ENCODE assay signal across 7 cellular contexts in the genomic region with DNA sequence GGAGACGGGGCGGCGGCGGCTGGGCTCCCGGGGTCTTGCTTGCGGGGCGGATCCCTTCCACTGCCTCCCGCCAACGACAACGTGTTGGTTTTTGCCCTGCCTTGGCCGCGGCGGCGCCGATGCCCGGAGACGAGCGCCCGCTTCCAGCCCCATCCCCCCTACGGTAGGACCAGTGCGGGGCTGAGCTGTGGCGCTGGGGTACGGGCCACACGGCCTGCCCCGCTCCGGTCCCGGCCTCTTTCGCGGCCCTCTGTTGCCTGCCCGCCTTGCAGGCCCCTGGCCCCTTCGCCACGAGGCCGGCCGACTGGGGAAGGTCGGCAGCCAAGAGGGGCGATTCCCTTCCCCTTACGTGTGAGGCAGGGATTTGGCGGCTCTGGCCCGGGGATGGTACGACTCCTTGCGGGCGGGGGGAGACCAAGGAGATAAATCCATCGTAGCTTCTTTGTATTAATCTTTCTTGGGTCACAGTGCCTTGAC. TPM values are rescaled to one million over a fixed set of nuclear protein-coding genes. Genes with fewer than 3 reads are reported as not detected.
DNase-seq lines count a peak whose midpoint lies in the region; TF ChIP-seq lines count a peak whose summit lies in the region.

No MANE protein-coding gene starts in this region.

- no peaks in the 10 kb centered on the region for H3K79me1 ChIP-seq in H9 (ENCODE audit: insufficient read depth, low read depth, low read length, poor library complexity, severe bottlenecking)

- peak overlapping the region; percentile 67 for H3K4me3 ChIP-seq in GM12875 (ENCODE audit: low read depth, low read length)
- peak overlapping the region; percentile 79 to 93 (median 91) for H3K4me3 ChIP-seq in tibial nerve

- H2AFZ ChIP-seq in H9 (ENCODE audit: low read length), result no peak overlapping the region

- no peak overlapping the region for H4K8ac ChIP-seq in H9 (replicated peaks; ENCODE audit: insufficient read length, low read depth, low read length)

- H4K5ac ChIP-seq in H9 (ENCODE audit: insufficient read length, low read depth, low read length), result no peak overlapping the region

- H2AK5ac ChIP-seq in H9 (ENCODE audit: insufficient read length, low read length), result no peak overlapping the region

- H3K36me3 Mint-ChIP-seq in H9 (ENCODE audit: insufficient read depth in 1 of 3, low read depth in 3 of 3) (peaks cover 20 to 30% (median 27%) of the 10 kb centered on the region in 3 experiments), nephron (ENCODE audit: low read depth) (peaks cover 19% of the 10 kb centered on the region)

- H2BK12ac ChIP-seq in H9 (ENCODE audit: insufficient read length, low read depth, low read length), result peak overlapping the region; percentile 9

- H3K14ac ChIP-seq in H9 (ENCODE audit: insufficient read depth, low read length), result peak overlapping the region; percentile 97

- H3K9me3 Mint-ChIP-seq in H9 (no peaks in the 10 kb centered on the region), nephron (no peaks in the 10 kb centered on the region)

- no CpG with 5 or more reads among the region's 43 CpGs for WGBS in H9 (ENCODE audit: extremely low coverage, insufficient read length, low lambda C conversion rate)
- WGBS in tibial nerve, 2 donors, result 0% methylated on average over 27 to 31 of the region's 43 CpGs

- H3K18ac ChIP-seq in H9 (ENCODE audit: insufficient read length, low read depth, low read length), result peak overlapping the region; percentile 87

- TF ChIP-seq CTCF in GM12875 (IDR thresholded peaks at IDR 0.05; ENCODE audit: borderline replicate concordance, insufficient read depth, low read depth, low read length) (no peak), H9 (conservative IDR thresholded peaks at IDR 0.05) (no peak), nephron (IDR thresholded peaks at IDR 0.05; ENCODE audit: unreplicated experiment in 3 of 3) (no peak), tibial nerve (IDR thresholded peaks at IDR 0.05) (no peak)

- H2BK120ac ChIP-seq in H9 (ENCODE audit: low read depth, low read length, poor library complexity, severe bottlenecking), result no peak overlapping the region

- DNase-seq in H9 (peak; percentile 36), NAMALWA (ENCODE audit: low spot score) (peak; percentile 59), activated T-helper 1 cell treated with Interleukin-2 at 50 U/mL for 16 hours (ENCODE audit: low read depth) (peak; percentile 13), fibroblast of peridontal ligament (ENCODE audit: extremely low read depth) (peak; percentile 46), tibial nerve (ENCODE audit: low spot score in 2 of 2) (peak in 1 of 2 donors; percentile 16)

- peaks cover 3% of the 10 kb centered on the region for H4K20me1 ChIP-seq in H9 (ENCODE audit: control insufficient read depth, insufficient read depth, insufficient read length)

- TF ChIP-seq EP300 in tibial nerve (IDR thresholded peaks at IDR 0.05), result no peak

- H3K4ac ChIP-seq in H9 (ENCODE audit: low read depth, low read length), result peak overlapping the region; percentile 89

- H3K9me3 ChIP-seq in H9 (ENCODE audit: control insufficient read depth, low read depth, low read length), result no peaks in the 10 kb centered on the region
- H3K9me3 ChIP-seq in tibial nerve, result no peaks in the 10 kb centered on the region

- peaks cover 50% of the 10 kb centered on the region for H3K79me2 ChIP-seq in H9 (ENCODE audit: insufficient read depth, low read length)

- no peak overlapping the region for H3K23ac ChIP-seq in H9 (ENCODE audit: insufficient read length, low read depth, low read length)

- H3K27ac Mint-ChIP-seq in H9 (peak overlapping the region in 2 of 3 experiments; percentile 95 to 97; a peak in 6 of 7 replicates), nephron (peak overlapping the region; percentile 87 to 97 (median 95))

- H3K27me3 ChIP-seq in H9 (ENCODE audit: insufficient read depth, low read length), result no peaks in the 10 kb centered on the region
- no peaks in the 10 kb centered on the region for H3K27me3 ChIP-seq in tibial nerve

- TF ChIP-seq POLR2A in tibial nerve (IDR thresholded peaks at IDR 0.05), result no peak

- H3K4me1 Mint-ChIP-seq in H9 (peaks cover 38 to 39% of the 10 kb centered on the region in 2 experiments), nephron (peaks cover 48% of the 10 kb centered on the region)

- no peaks in the 10 kb centered on the region; the same call in 1 of the 2 replicates for H3K4me1 ChIP-seq in H9 (ENCODE audit: insufficient read depth, low read length)
- peaks cover 0 to 56% (median 41%) of the 10 kb centered on the region in 4 donors for H3K4me1 ChIP-seq in tibial nerve

- no peak overlapping the region for H3K27ac ChIP-seq in H9 (ENCODE audit: insufficient read length, low read depth, low read length)
- peak overlapping the region; percentile 85 to 97 (median 94) for H3K27ac ChIP-seq in tibial nerve

- no peak overlapping the region for H3T11ph ChIP-seq in H9 (ENCODE audit: low read length)

- H2BK15ac ChIP-seq in H9 (ENCODE audit: low read depth, low read length), result no peak overlapping the region

- H3K23me2 ChIP-seq in H9 (ENCODE audit: insufficient read length, low read depth, low read length, poor library complexity, severe bottlenecking), result peaks cover 11% of the 10 kb centered on the region

- H4K91ac ChIP-seq in H9 (ENCODE audit: insufficient read length, low read depth, low read length), result peak overlapping the region; percentile 90

- no peak overlapping the region for H2BK5ac ChIP-seq in H9 (ENCODE audit: insufficient read length, low read length)

- H3K27me3 Mint-ChIP-seq in H9 (ENCODE audit: low read depth) (no peaks in the 10 kb centered on the region), nephron (ENCODE audit: low read depth) (no peaks in the 10 kb centered on the region)

- H3K56ac ChIP-seq in H9 (ENCODE audit: insufficient read length, low read depth, low read length), result no peak overlapping the region

- peak overlapping the region; percentile 93 for H3K9ac ChIP-seq in H9 (ENCODE audit: extremely low read depth, insufficient read length, low read length)

- peaks cover 0 to 16% (median 0%) of the 10 kb centered on the region in 3 donors for H3K36me3 ChIP-seq in tibial nerve

- H3K4me3 Mint-ChIP-seq in H9 (peak overlapping the region; percentile 90 to 93), nephron (peak overlapping the region; percentile 87 to 96 (median 93))

- H2BK20ac ChIP-seq in H9 (ENCODE audit: low read depth, low read length, poor library complexity, severe bottlenecking), result no peak overlapping the region

- peak overlapping the region; percentile 96 for H3K4me2 ChIP-seq in H9 (ENCODE audit: insufficient read depth, insufficient read length, low read length)

RNA-seq across cellular contexts. Expression of a gene that starts 0.5 kb away (rescaled TPM):
- total RNA-seq in H9 (2021) (363 and 367 TPM in 2 replicates), tibial nerve (100 to 1,000 TPM; 184 to 211 (median 192) TPM)

RNA-seq across cellular contexts. Expression of a gene that starts 35.2 kb away (rescaled TPM):
- total RNA-seq in H9 (2021) (0.50 and 0.66 TPM in 2 replicates), tibial nerve (10 to 100 TPM in 2 of 4 donors, 1 to 10 TPM in 2; 5.1 to 15.3 (median 8.9) TPM)
